In genomic region chr3:47250309-47251060, GRCh38 we compare ENCODE assay signal across 8 cellular contexts. TPM values are rescaled to one million over a fixed set of nuclear protein-coding genes. Genes with fewer than 3 reads are reported as not detected.
A peak's percentile ranks its signal among the peaks of the same experiment; 100 is the strongest.
DNase-seq lines count a peak whose midpoint lies in the region; ATAC-seq and TF ChIP-seq lines count a peak whose summit lies in the region.

No MANE protein-coding gene starts in this region.

- H3K27me3 ChIP-seq in HL-60 (ENCODE audit: insufficient read depth, poor library complexity, severe bottlenecking): no peaks in the 10 kb centered on the region
- H3K27me3 ChIP-seq in WERI-Rb-1 (ENCODE audit: insufficient read depth, low read depth, severe bottlenecking): no peaks in the 10 kb centered on the region
- H3K27me3 ChIP-seq in vagina: no peaks in the 10 kb centered on the region

- peak; percentile 39 for TF ChIP-seq CTCF in AG09319 (IDR thresholded peaks at IDR 0.05; ENCODE audit: low read depth, low read length)
- TF ChIP-seq CTCF in HL-60 (IDR thresholded peaks at IDR 0.05; ENCODE audit: insufficient read depth, low read length): peak; percentile 40
- TF ChIP-seq CTCF in WERI-Rb-1 (IDR thresholded peaks at IDR 0.05; ENCODE audit: low read depth, low read length): peak; percentile 73
- TF ChIP-seq CTCF in vagina (IDR thresholded peaks at IDR 0.05): no peak

- TF ChIP-seq POLR2A in vagina (IDR thresholded peaks at IDR 0.05): no peak

- H3K36me3 ChIP-seq in WERI-Rb-1 (no peaks in the 10 kb centered on the region), vagina (no peaks in the 10 kb centered on the region)

- H3K9me3 ChIP-seq in WERI-Rb-1 (ENCODE audit: severe bottlenecking) (no peaks in the 10 kb centered on the region), vagina (no peaks in the 10 kb centered on the region)

- H3K27ac ChIP-seq in HL-60 (replicated peaks) (no peak overlapping the region), WERI-Rb-1 (no peak overlapping the region), vagina (no peak overlapping the region)

- no peak for DNase-seq in AG09319 (ENCODE audit: extremely low read depth, low read depth)
- peak in 1 of 2 experiments; percentile 54 for DNase-seq in HL-60 (ENCODE audit: low read depth in 1 of 2, low spot score in 1 of 2)
- DNase-seq in WERI-Rb-1: peak; percentile 67
- peak; percentile 78 for DNase-seq in iPS-NIHi7 (ENCODE audit: extremely low spot score)
- no peak for DNase-seq in vagina (ENCODE audit: extremely low spot score in 2 of 2)
- no peak for DNase-seq in activated CD4-positive, alpha-beta T cell treated with anti-CD3 and anti-CD28 coated beads for 48 hours
- no peak for DNase-seq in OCI-M2 (lab: John Stamatoyannopoulos, UW; ENCODE audit: unreplicated experiment)

- no peak for ATAC-seq in HG03196 (IDR thresholded peaks at IDR 0.05; ENCODE audit: unreplicated experiment)

- H3K4me3 ChIP-seq in HL-60 (replicated peaks; ENCODE audit: insufficient read depth, low read length) (no peak overlapping the region), WERI-Rb-1 (ENCODE audit: low read depth, low read length) (no peak overlapping the region), vagina (no peak overlapping the region)

- no peaks in the 10 kb centered on the region for H3K4me1 ChIP-seq in vagina

- intact Hi-C loops in vagina (cut with DNase I): no loop called here

RNA-seq across cellular contexts. Expression of gene KIF9, which starts 32.1 kb away (rescaled TPM):
- total RNA-seq in vagina: 0.98 TPM

RNA-seq across cellular contexts. Expression of gene KLHL18, which starts 32.3 kb away (rescaled TPM):
- total RNA-seq in vagina: 10.1 TPM

Comparison
In these comparisons a context has a peak if more than half of its experiments do, and no peak if none do; other contexts are left out.
1. DNase-seq: peak in WERI-Rb-1 (single experiment) and iPS-NIHi7 (single experiment); none in AG09319 (single experiment), vagina (0 of 2), activated CD4-positive, alpha-beta T cell treated with anti-CD3 and anti-CD28 coated beads for 48 hours (single experiment) and OCI-M2 (single experiment).
2. CTCF ChIP-seq: peak in AG09319 (single experiment), HL-60 (single experiment) and WERI-Rb-1 (single experiment); none in vagina (0 of 3).